Comparison of ENCODE assay signal across 22 cellular contexts in the genomic region with DNA sequence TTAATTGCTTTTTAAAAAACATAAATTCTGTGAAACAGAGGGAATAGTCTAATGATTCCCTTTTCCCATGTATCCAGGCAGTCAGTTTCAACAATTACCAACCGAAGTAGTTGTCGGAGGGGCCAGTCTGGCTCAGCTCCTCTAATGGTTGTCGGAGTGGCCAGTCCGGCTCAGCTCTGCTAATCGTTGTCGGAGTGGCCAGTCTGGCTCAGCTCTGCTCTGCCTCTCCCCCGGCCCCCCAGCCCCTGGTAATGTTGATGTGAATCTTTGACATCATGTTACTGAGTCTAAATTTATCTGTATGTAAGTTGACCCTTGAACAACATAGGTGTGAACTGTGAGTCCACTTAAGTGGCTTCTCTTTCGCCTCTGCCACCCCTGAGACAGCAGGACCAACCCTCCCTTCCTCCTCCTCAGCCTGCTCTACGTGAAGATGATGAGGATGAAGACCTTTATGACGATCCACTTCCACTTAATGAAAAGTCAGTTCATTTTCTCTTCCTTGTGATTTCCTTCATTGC.
"Had no signal": no experiment of that assay in that cellular context is flagged by ENCODE, and none has a peak within 500 bp of the region (broad histone marks: within the 10 kb centered on the region; RNA-seq: fewer than 3 reads in every experiment).

No MANE protein-coding gene starts in this region.

- H3K4me1 ChIP-seq: colonic mucosa, neural progenitor cell, pancreas, prostate gland, upper lobe of left lung, uterus had no signal

- H3K36me3 ChIP-seq: uterus had no signal

- ATAC-seq: left cardiac atrium; mucosa of descending colon; naive thymus-derived CD8-positive, alpha-beta T cell; pancreas; sciatic nerve had no signal

- H3K27ac ChIP-seq: colonic mucosa, esophagus squamous epithelium, hepatocyte, neural progenitor cell, pancreas, prostate gland, skin epidermis, tibial artery, upper lobe of left lung, uterus had no signal

- DNase-seq: colonic mucosa; dermis blood vessel endothelial cell; esophagus squamous epithelium; foreskin fibroblast; kidney; left cardiac atrium; mucosa of descending colon; nucleus accumbens; pancreas; retina; stimulated activated CD4-positive, alpha-beta T cell treated with anti-CD3 and anti-CD28 coated beads, Interleukin-2, amount 100 ng/mL, for 24 hours; stimulated activated CD4-positive, alpha-beta T cell treated with anti-CD3 and anti-CD28 coated beads, Interleukin-4, amount 100 ng/mL, for 4 hours; stimulated activated naive CD4-positive, alpha-beta T cell; tibial artery; upper lobe of left lung; uterus had no signal

- H3K4me3 ChIP-seq: colonic mucosa, esophagus squamous epithelium, hepatocyte, mucosa of descending colon, neural progenitor cell, pancreas, prostate gland, skin epidermis, tibial artery, upper lobe of left lung, uterus had no signal

- H3K27me3 ChIP-seq: colonic mucosa, esophagus squamous epithelium, hepatocyte, neural progenitor cell, pancreas, tibial artery, upper lobe of left lung, uterus had no signal

- H3K9me3 ChIP-seq: colonic mucosa, esophagus squamous epithelium, mucosa of descending colon, pancreas, prostate gland, tibial artery, upper lobe of left lung, uterus had no signal
